8 cellular contexts compared by ENCODE assay signal in the genomic region with DNA sequence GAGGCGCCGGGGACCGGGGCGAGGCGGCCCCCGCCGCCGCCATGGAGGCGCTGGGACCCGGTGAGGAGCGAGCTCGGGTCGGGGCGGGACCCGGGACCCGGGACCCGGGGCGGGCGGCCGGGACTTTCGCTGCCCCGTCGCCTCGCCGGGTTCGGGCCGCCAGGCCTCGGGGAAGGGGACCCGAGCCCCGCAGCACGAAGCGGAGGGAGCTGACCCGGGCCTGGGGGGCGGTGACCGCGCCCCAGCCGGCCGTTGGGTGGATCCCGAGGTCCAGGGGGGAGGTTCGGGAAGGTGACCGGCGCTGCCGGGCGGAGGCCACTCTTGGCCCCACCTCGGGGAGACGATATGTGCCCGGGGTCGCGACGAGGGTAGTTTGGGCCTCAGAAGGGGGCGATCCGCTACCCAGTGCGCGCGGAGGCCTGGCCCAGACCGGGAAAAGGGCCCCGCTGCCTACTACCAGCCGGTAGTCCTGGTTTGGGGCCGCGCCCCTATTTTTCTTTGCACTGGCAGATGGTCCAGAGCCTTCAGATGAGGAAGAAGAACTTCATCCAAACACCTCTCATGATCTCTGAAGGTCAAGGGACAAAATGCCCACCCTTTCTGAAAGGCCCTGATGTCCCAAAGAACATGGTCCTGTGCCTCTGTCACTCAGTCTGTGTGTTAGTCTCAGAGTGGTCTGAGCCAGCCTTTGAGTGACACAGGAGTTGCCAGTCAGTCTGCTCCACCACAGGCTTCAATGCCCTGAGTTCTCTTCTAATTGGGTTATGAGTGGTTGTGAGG. TPM values are rescaled to one million over a fixed set of nuclear protein-coding genes. Genes with fewer than 3 reads are reported as not detected.
DNase-seq lines count a peak whose midpoint lies in the region; ATAC-seq lines count a peak whose summit lies in the region.

No MANE protein-coding gene starts in this region.

- ATAC-seq in HG03135 (IDR thresholded peaks at IDR 0.05; ENCODE audit: unreplicated experiment): no peak

- H3K4me3 ChIP-seq in esophagus (ENCODE audit: low read depth in 1 of 2, low read length in 2 of 2): peak overlapping the region; percentile 91 to 95

- WGBS in esophagus, 2 donors: 0 to 1% methylated on average over 35 to 60 of the region's 60 CpGs

- in situ Hi-C loops in KBM-7 (cut with MboI; ENCODE audit: low pct_unique_long_range_greater_than_20kb, low sequenced_read_pairs): no loop called here

- peaks cover 0 to 2% of the 10 kb centered on the region in 2 donors for H3K4me1 ChIP-seq in esophagus (ENCODE audit: control insufficient read depth in 2 of 2, insufficient read depth in 2 of 2, low read length in 1 of 2)

- H3K27me3 ChIP-seq in esophagus (ENCODE audit: control insufficient read depth in 1 of 2, insufficient read depth in 2 of 2, low read length in 2 of 2): no peaks in the 10 kb centered on the region

- H3K27ac ChIP-seq in esophagus (ENCODE audit: low read depth in 2 of 2, low read length in 1 of 2): peak overlapping the region; percentile 86 to 92
- peak overlapping the region; percentile 33 for H3K27ac ChIP-seq in temporal lobe (ENCODE audit: low read depth, low read length)

- H3K36me3 ChIP-seq in esophagus (ENCODE audit: control insufficient read depth in 2 of 2, insufficient read depth in 2 of 2, low read length in 1 of 2): no peaks in the 10 kb centered on the region

- no peaks in the 10 kb centered on the region for H3K9me3 ChIP-seq in esophagus (ENCODE audit: control insufficient read depth in 2 of 2, insufficient read depth in 1 of 2, low read depth in 1 of 2, low read length in 1 of 2)

- DNase-seq in DMS79 treated with DMSO at 0.1 percent for 48 hours (lab: John Stamatoyannopoulos, UW) (peak; percentile 27), DMS79 (lab: John Stamatoyannopoulos, UW) (no peak), KBM-7 (peak; percentile 37), midbrain (lab: John Stamatoyannopoulos, UW) (peak; percentile 29)
- DNase-seq in activated CD8-positive, alpha-beta memory T cell treated with anti-CD3 and anti-CD28 coated beads for 24 hours: peak; percentile 64

RNA-seq across cellular contexts. Expression of a gene that starts 0.8 kb away (rescaled TPM):
- 1 to 10 TPM; 5.5 to 9.1 TPM for polyA plus RNA-seq in esophagus
- 63.7 TPM for total RNA-seq in temporal lobe

RNA-seq across cellular contexts. Expression of a gene that starts 38.8 kb away (rescaled TPM):
- polyA plus RNA-seq in esophagus: 1 to 10 TPM in 1 of 2 donors, under 1 TPM in 1; 0.94 to 1.9 TPM
- total RNA-seq in temporal lobe: 2.5 TPM
